Comparison of ENCODE assay signal across 8 cellular contexts in genomic region chr19:41263850-41264580, GRCh38. TPM values are rescaled to one million over a fixed set of nuclear protein-coding genes. Genes with fewer than 3 reads are reported as not detected.
A peak's percentile ranks its signal among the peaks of the same experiment; 100 is the strongest.
DNase-seq lines count a peak whose midpoint lies in the region; ATAC-seq, FAIRE-seq and TF ChIP-seq lines count a peak whose summit lies in the region.

Gene HNRNPUL1, plus strand, starts transcription at chr19:41264372. Its CDS starts 132 bp downstream, at chr19:41264504.

- TF ChIP-seq CTCF in BJ (IDR thresholded peaks at IDR 0.05; ENCODE audit: insufficient read depth, low read depth, low read length) (peak; percentile 40; the same call in 1 of the 2 replicates), kidney epithelial cell (IDR thresholded peaks at IDR 0.05; ENCODE audit: insufficient read depth, low read length, poor library complexity, severe bottlenecking) (peak; percentile 35)

- no peaks in the 10 kb centered on the region for H3K27me3 ChIP-seq in BJ (ENCODE audit: control insufficient read depth, insufficient read depth, low read length)
- H3K27me3 ChIP-seq in kidney epithelial cell (ENCODE audit: control insufficient read depth, insufficient read depth, low read length) = no peaks in the 10 kb centered on the region

- POLR2A ChIA-PET in BJ (lab: Charles Lee) = interaction anchor here (0.6 to 1.4 kb wide), 2 partner anchors 8 to 45 kb away, joined by 3 to 9 read pairs; partner anchors contain the start of gene AXL

- peak; percentile 56 for ATAC-seq in HG03457 (IDR thresholded peaks at IDR 0.05; ENCODE audit: unreplicated experiment)

- CTCF ChIA-PET in BJ (lab: Yijun Ruan, JAX) = interaction anchor here (0.8 to 9.2 kb wide), 6 partner anchors 11 to 89 kb away, joined by 3 to 125 read pairs (median 8); partner anchors contain the start of genes AXL and CCDC97

- H3K36me3 ChIP-seq in BJ (ENCODE audit: control insufficient read depth, insufficient read depth, low read length) (peaks cover 10% of the 10 kb centered on the region), kidney epithelial cell (ENCODE audit: control insufficient read depth, insufficient read depth, low read length) (peaks cover 1% of the 10 kb centered on the region)

- DNase-seq in BJ (ENCODE audit: low read depth) = peak; percentile 100
- DNase-seq in GM19239 (ENCODE audit: insufficient read length, low spot score) = peak; percentile 86
- DNase-seq in NCI-H524 treated with DMSO at 0.1 percent for 48 hours (lab: John Stamatoyannopoulos, UW) = peak; percentile 100
- DNase-seq in activated CD4-positive, alpha-beta T cell treated with anti-CD3 and anti-CD28 coated beads for 4 hours = peak; percentile 98 to 99
- peak; percentile 100 for DNase-seq in kidney epithelial cell (ENCODE audit: low read depth)
- peak; percentile 98 for DNase-seq in stimulated activated CD4-positive, alpha-beta T cell treated with anti-CD3 and anti-CD28 coated beads, Interleukin-15, amount 100 ng/mL, for 48 hours (ENCODE audit: low read depth in 2 of 2)

- peak within 1 kb of the TSS; percentile 99 for H3K27ac ChIP-seq in cingulate gyrus (ENCODE audit: low read depth, low read length)

- H3K4me3 ChIP-seq in BJ (ENCODE audit: low read depth, low read length) (peak within 1 kb of the TSS; percentile 91), kidney epithelial cell (ENCODE audit: low read depth, low read length) (peak within 1 kb of the TSS; percentile 83)

- peak; percentile 99 for FAIRE-seq in GM19239 (lab: Jason Lieb, UNC)

RNA-seq across cellular contexts. Expression of gene HNRNPUL1, which starts in this region (rescaled TPM):
- 35.4 and 37.9 TPM in 2 replicates for polyA plus RNA-seq in BJ (2011; rRNA removed)
- polyA minus RNA-seq in BJ (2011; rRNA and poly(A)+ RNA removed) = 34.5 and 35.9 TPM in 2 replicates
- 132 and 142 TPM in 2 replicates for total RNA-seq in kidney epithelial cell

Comparison
In these comparisons a context has a peak if more than half of its experiments do, and no peak if none do; other contexts are left out.
1. Peak in every context shown above with its lines: DNase-seq, ATAC-seq, H3K4me3 ChIP-seq and H3K27ac ChIP-seq.